1 cellular context compared by ENCODE assay signal in genomic region chr10:78540355-78541076, GRCh38.
TF ChIP-seq lines count a peak whose summit lies in the region.

No MANE protein-coding gene starts in this region.

TF ChIP-seq in HEK293, 187 proteins besides CTCF, POLR2A, EP300 and RAD21 (continued from another document):
- no peak for TF ChIP-seq PRDM6 (tag by site-specific recombination; IDR thresholded peaks at IDR 0.05)
- no peak for TF ChIP-seq ZNF10 (tag by site-specific recombination; IDR thresholded peaks at IDR 0.05)
- TF ChIP-seq RBAK (tag by site-specific recombination; IDR thresholded peaks at IDR 0.05), result 0 out of 2 replicates have a peak, but pooled peaks have one; percentile 43
- TF ChIP-seq GLI4 (tag by site-specific recombination; IDR thresholded peaks at IDR 0.05), result no peak
- TF ChIP-seq ZNF664 (tag by site-specific recombination; IDR thresholded peaks at IDR 0.05), result 0 out of 2 replicates have a peak, but pooled peaks have one; percentile 10
- no peak for TF ChIP-seq ZFP37 (tag by site-specific recombination; IDR thresholded peaks at IDR 0.05)
